20 cellular contexts compared by ENCODE assay signal in the genomic region with DNA sequence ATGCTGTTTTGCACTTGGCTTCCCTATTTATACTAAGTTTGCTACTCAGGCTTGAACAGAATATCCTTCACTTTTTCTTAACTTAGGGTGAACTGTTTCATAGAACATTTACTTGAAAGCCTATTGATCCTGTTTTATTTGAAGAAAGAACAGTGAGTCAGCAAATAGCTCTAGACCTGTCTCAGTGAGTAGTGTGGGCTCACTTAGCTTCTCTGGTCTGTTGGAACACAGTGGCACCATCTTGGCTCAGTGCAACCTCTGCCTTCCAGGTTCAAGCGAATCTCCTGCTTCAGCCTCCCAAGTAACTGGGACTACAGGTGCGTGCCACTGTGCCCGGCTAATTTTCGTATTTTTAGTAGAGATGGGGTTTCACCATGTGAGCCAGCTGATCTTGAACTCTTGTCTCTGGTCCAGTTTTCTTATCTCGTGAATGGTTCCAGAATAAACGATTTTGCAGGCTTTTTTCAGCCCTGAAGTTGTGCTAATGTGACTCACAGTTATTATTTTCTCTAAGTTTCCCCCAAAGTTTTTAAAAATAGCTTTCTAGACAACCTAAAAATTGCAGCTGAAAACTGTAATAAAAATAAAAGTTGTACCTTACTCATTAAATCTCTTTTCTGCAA.
DNase-seq lines count a peak whose midpoint lies in the region; ATAC-seq and TF ChIP-seq lines count a peak whose summit lies in the region.
"Had no signal": no experiment of that assay in that cellular context is flagged by ENCODE, and none has a peak within 500 bp of the region (broad histone marks: within the 10 kb centered on the region; RNA-seq: fewer than 3 reads in every experiment).

No MANE protein-coding gene starts in this region.

- no peaks in the 10 kb centered on the region; the same call in 1 of the 2 replicates for H3K79me2 ChIP-seq in GM23338 (replicated peaks; ENCODE audit: insufficient read depth)

- H3F3A ChIP-seq in GM23338 (replicated peaks; ENCODE audit: low read depth): peaks cover 5% of the 10 kb centered on the region; the same call in 1 of the 2 replicates

- H3K27me3 Mint-ChIP-seq in GM23338 (ENCODE audit: insufficient read depth, low read depth, poor library complexity): no peaks in the 10 kb centered on the region
- H3K27me3 Mint-ChIP-seq in brain: no peaks in the 10 kb centered on the region
- no peaks in the 10 kb centered on the region for H3K27me3 Mint-ChIP-seq in osteocyte (ENCODE audit: unreplicated experiment)
- H3K27me3 Mint-ChIP-seq: activated CD8-positive, alpha-beta T cell treated with anti-CD3 and anti-CD28 coated beads for 36 hours; central memory CD8-positive, alpha-beta T cell had no signal

- no peak overlapping the region for H3K4me2 ChIP-seq in GM23338

- H3K4me1 Mint-ChIP-seq in GM23338: no peaks in the 10 kb centered on the region
- H3K4me1 Mint-ChIP-seq in brain: peaks cover 49% of the 10 kb centered on the region
- H3K4me1 Mint-ChIP-seq in osteocyte (ENCODE audit: unreplicated experiment): no peaks in the 10 kb centered on the region
- H3K4me1 Mint-ChIP-seq: central memory CD8-positive, alpha-beta T cell had no signal

- H3K27me3 ChIP-seq in GM23338 (ENCODE audit: insufficient read depth) (no peaks in the 10 kb centered on the region), layer of hippocampus (ENCODE audit: control insufficient read depth, insufficient read depth, low read length) (no peaks in the 10 kb centered on the region), rectal smooth muscle tissue (ENCODE audit: control insufficient read depth, insufficient read depth, low read length) (no peaks in the 10 kb centered on the region)
- H3K27me3 ChIP-seq: left lung had no signal

- TF ChIP-seq CTCF in GM23338 (conservative IDR thresholded peaks at IDR 0.05; ENCODE audit: low read depth in 2 of 2) (no peak), brain (conservative IDR thresholded peaks at IDR 0.05) (no peak), osteocyte (IDR thresholded peaks at IDR 0.05) (no peak)

- H2AFZ ChIP-seq in GM23338: no peak overlapping the region

- DNase-seq in GM23338 (ENCODE audit: low spot score) (no peak), NCI-H1694 treated with DMSO at 0.1 percent for 48 hours (lab: John Stamatoyannopoulos, UW) (no peak), osteocyte (ENCODE audit: extremely low spot score, unreplicated experiment) (no peak)
- DNase-seq: activated CD4-positive, CD25-positive, alpha-beta regulatory T cell; activated CD8-positive, alpha-beta T cell treated with anti-CD3 and anti-CD28 coated beads for 36 hours; activated naive CD4-positive, alpha-beta T cell treated with Interleukin-2 at 50 U/mL for 16 hours; amniotic stem cell; Calu3; effector CD8-positive, alpha-beta T cell; glutamatergic neuron; left lung; NCI-H1930 had no signal

- H3K4me3 ChIP-seq in GM23338: no peak overlapping the region
- no peak overlapping the region for H3K4me3 ChIP-seq in rectal smooth muscle tissue (ENCODE audit: low read length)
- H3K4me3 ChIP-seq: left lung had no signal

- H3K4me1 ChIP-seq in GM23338 (ENCODE audit: insufficient read depth): no peaks in the 10 kb centered on the region
- H3K4me1 ChIP-seq in rectal smooth muscle tissue (ENCODE audit: control insufficient read depth, insufficient read depth, low read length): peaks cover 18% of the 10 kb centered on the region

- H4K20me1 ChIP-seq in GM23338 (replicated peaks; ENCODE audit: insufficient read depth): no peaks in the 10 kb centered on the region; the same call in 1 of the 2 replicates

- no peaks in the 10 kb centered on the region for H3K9me2 ChIP-seq in GM23338 (ENCODE audit: insufficient read depth)

- H3K36me3 Mint-ChIP-seq in GM23338 (ENCODE audit: low read depth) (peaks cover 30% of the 10 kb centered on the region), brain (peaks cover 74% of the 10 kb centered on the region), osteocyte (ENCODE audit: unreplicated experiment) (peaks cover 32% of the 10 kb centered on the region)

- H3K9me3 Mint-ChIP-seq in GM23338 (no peaks in the 10 kb centered on the region), brain (no peaks in the 10 kb centered on the region), osteocyte (ENCODE audit: unreplicated experiment) (no peaks in the 10 kb centered on the region)
- H3K9me3 Mint-ChIP-seq: activated CD8-positive, alpha-beta T cell treated with anti-CD3 and anti-CD28 coated beads for 36 hours; central memory CD8-positive, alpha-beta T cell; neural crest cell had no signal

- H3K4me3 Mint-ChIP-seq in GM23338 (no peak overlapping the region), brain (no peak overlapping the region), osteocyte (ENCODE audit: unreplicated experiment) (no peak overlapping the region)
- H3K4me3 Mint-ChIP-seq: activated CD8-positive, alpha-beta T cell treated with anti-CD3 and anti-CD28 coated beads for 36 hours; central memory CD8-positive, alpha-beta T cell; neural crest cell had no signal

- H3K27ac ChIP-seq in GM23338 (ENCODE audit: low read depth): peak overlapping the region; percentile 47; the same call in 1 of the 2 replicates
- H3K27ac ChIP-seq in layer of hippocampus (ENCODE audit: low read depth, low read length): peak overlapping the region; percentile 5
- H3K27ac ChIP-seq in rectal smooth muscle tissue (ENCODE audit: low read depth, low read length): peak overlapping the region; percentile 79
- H3K27ac ChIP-seq: C4-2B, left lung had no signal

- no peak for ATAC-seq in GM23338
- no peak for ATAC-seq in GM19328 (IDR thresholded peaks at IDR 0.05; ENCODE audit: unreplicated experiment)
- no peak for ATAC-seq in HG02759 (IDR thresholded peaks at IDR 0.05; ENCODE audit: unreplicated experiment)
- ATAC-seq: activated CD8-positive, alpha-beta T cell treated with anti-CD3 and anti-CD28 coated beads for 36 hours had no signal

- peak overlapping the region; percentile 76; the same call in 1 of the 2 replicates for H3K27ac Mint-ChIP-seq in GM23338
- H3K27ac Mint-ChIP-seq in brain: peak overlapping the region in 3 of 5 experiments; percentile 42 to 91 (median 45)
- H3K27ac Mint-ChIP-seq in osteocyte (ENCODE audit: unreplicated experiment): no peak overlapping the region
- H3K27ac Mint-ChIP-seq: activated CD8-positive, alpha-beta T cell treated with anti-CD3 and anti-CD28 coated beads for 36 hours had no signal

- no peak overlapping the region for H3K9ac ChIP-seq in rectal smooth muscle tissue (ENCODE audit: low read length)

- H3K36me3 ChIP-seq in GM23338 (ENCODE audit: insufficient read depth) (peaks cover 15% of the 10 kb centered on the region), rectal smooth muscle tissue (ENCODE audit: control insufficient read depth, insufficient read depth, low read length) (peaks cover 12% of the 10 kb centered on the region)

TF ChIP-seq in GM23338, 12 proteins besides CTCF, POLR2A, EP300 and RAD21 (continues in another document):
- TF ChIP-seq ETS1 (IDR thresholded peaks at IDR 0.05) (no peak), STAT1 (IDR thresholded peaks at IDR 0.05; ENCODE audit: unreplicated experiment) (no peak), EZH2phosphoT487 (IDR thresholded peaks at IDR 0.05; ENCODE audit: unreplicated experiment) (no peak)
- TF ChIP-seq, protein P1, sequence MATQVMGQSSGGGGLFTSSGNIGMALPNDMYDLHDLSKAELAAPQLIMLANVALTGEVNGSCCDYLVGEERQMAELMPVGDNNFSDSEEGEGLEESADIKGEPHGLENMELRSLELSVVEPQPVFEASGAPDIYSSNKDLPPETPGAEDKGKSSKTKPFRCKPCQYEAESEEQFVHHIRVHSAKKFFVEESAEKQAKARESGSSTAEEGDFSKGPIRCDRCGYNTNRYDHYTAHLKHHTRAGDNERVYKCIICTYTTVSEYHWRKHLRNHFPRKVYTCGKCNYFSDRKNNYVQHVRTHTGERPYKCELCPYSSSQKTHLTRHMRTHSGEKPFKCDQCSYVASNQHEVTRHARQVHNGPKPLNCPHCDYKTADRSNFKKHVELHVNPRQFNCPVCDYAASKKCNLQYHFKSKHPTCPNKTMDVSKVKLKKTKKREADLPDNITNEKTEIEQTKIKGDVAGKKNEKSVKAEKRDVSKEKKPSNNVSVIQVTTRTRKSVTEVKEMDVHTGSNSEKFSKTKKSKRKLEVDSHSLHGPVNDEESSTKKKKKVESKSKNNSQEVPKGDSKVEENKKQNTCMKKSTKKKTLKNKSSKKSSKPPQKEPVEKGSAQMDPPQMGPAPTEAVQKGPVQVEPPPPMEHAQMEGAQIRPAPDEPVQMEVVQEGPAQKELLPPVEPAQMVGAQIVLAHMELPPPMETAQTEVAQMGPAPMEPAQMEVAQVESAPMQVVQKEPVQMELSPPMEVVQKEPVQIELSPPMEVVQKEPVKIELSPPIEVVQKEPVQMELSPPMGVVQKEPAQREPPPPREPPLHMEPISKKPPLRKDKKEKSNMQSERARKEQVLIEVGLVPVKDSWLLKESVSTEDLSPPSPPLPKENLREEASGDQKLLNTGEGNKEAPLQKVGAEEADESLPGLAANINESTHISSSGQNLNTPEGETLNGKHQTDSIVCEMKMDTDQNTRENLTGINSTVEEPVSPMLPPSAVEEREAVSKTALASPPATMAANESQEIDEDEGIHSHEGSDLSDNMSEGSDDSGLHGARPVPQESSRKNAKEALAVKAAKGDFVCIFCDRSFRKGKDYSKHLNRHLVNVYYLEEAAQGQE (IDR thresholded peaks at IDR 0.05; ENCODE audit: unreplicated experiment): no peak

Comparison
In these comparisons a context has a peak if more than half of its experiments do, and no peak if none do; other contexts are left out.
1. H3K27ac ChIP-seq: peak in every context shown above with its lines; median percentile 79 in rectal smooth muscle tissue; 47 in GM23338; 5 in layer of hippocampus.